In the genomic region with DNA sequence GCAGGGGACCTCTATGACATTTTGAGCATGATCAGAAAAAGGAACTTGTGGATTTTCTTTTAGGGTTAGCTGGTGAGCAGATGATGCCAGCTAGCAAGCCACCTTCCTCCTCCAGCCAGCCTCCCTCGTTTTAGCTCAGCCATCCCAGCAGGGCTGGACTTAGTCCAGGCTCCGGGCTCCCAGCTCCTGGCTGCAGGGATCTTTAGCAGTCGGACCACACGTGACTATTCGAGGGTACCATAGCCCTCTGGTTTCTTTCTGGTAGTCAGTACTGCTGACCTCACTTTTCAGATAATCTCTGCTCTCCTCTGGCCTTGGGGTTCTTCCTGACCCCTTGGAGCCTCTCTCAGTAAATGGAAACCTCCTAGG, we compare ENCODE assay signal across 12 cellular contexts. TPM values are rescaled to one million over a fixed set of nuclear protein-coding genes. Genes with fewer than 3 reads are reported as not detected.
A peak's percentile ranks its signal among the peaks of the same experiment; 100 is the strongest.
DNase-seq lines count a peak whose midpoint lies in the region; ATAC-seq, FAIRE-seq and TF ChIP-seq lines count a peak whose summit lies in the region.
"Had no signal": no experiment of that assay in that cellular context is flagged by ENCODE, and none has a peak within 500 bp of the region (broad histone marks: within the 10 kb centered on the region; RNA-seq: fewer than 3 reads in every experiment).

No MANE protein-coding gene starts in this region.

- no peaks in the 10 kb centered on the region for H3K27me3 ChIP-seq in skeletal muscle tissue (ENCODE audit: control insufficient read depth in 3 of 3, insufficient read depth in 3 of 3, low read length in 3 of 3)
- no peaks in the 10 kb centered on the region for H3K27me3 ChIP-seq in HepG2 (ENCODE audit: control insufficient read depth in 1 of 2, insufficient read depth in 2 of 2, low read length in 2 of 2)

- H3K4me1 Mint-ChIP-seq in activated naive CD8-positive, alpha-beta T cell treated with anti-CD3 and anti-CD28 coated beads for 36 hours: peaks cover 93% of the 10 kb centered on the region

- peaks cover 56 to 67% (median 60%) of the 10 kb centered on the region in 3 donors for H3K4me1 ChIP-seq in skeletal muscle tissue (ENCODE audit: control insufficient read depth in 3 of 3, insufficient read depth in 3 of 3, low read length in 3 of 3)
- peaks cover 19% of the 10 kb centered on the region for H3K4me1 ChIP-seq in HepG2 (ENCODE audit: insufficient read depth, low read length)
- H3K4me1 ChIP-seq: prostate gland had no signal

- peak overlapping the region; percentile 32 for H3K27ac ChIP-seq in skeletal muscle tissue (ENCODE audit: low read depth, low read length)
- H3K27ac ChIP-seq in HepG2 (ENCODE audit: extremely low read length, insufficient read depth, low read length): no peak overlapping the region
- H3K27ac ChIP-seq: prostate gland had no signal

- peaks cover 41% of the 10 kb centered on the region for H3K36me3 Mint-ChIP-seq in activated naive CD8-positive, alpha-beta T cell treated with anti-CD3 and anti-CD28 coated beads for 36 hours

- no peak for FAIRE-seq in HepG2 (lab: Jason Lieb, UNC)
- FAIRE-seq: G401.6, islet of Langerhans had no signal

- H3K79me2 ChIP-seq in HepG2 (ENCODE audit: insufficient read depth, low read length): peaks cover 6% of the 10 kb centered on the region

- POLR2A ChIA-PET in HepG2 (lab: Yijun Ruan, JAX): no interaction called here

- in situ Hi-C loops in HepG2 (cut with HindIII; ENCODE audit: extremely low pct_ligation_motif_present, low pct_unique_long_range_greater_than_20kb): no loop called here

- peaks cover 0 to 3% (median 0%) of the 10 kb centered on the region in 3 donors for H3K36me3 ChIP-seq in skeletal muscle tissue (ENCODE audit: control insufficient read depth in 3 of 3, insufficient read depth in 3 of 3, low read length in 3 of 3)
- 0 out of 5 replicates have a peak, but pooled peaks cover 0 to 2% of the 10 kb centered on the region in 2 experiments for H3K36me3 ChIP-seq in HepG2 (replicated peaks in 1 of 2; ENCODE audit: control insufficient read depth in 1 of 2, insufficient read depth in 2 of 2, low read length in 2 of 2)
- H3K36me3 ChIP-seq: prostate gland had no signal

- TF ChIP-seq CTCF in HepG2 (CRISPR knock-in tag; IDR thresholded peaks at IDR 0.05): no peak

- TF ChIP-seq POLR2A in HepG2 (IDR thresholded peaks at IDR 0.05; ENCODE audit: insufficient read depth in 1 of 2, low read depth in 2 of 2, low read length in 2 of 2): no peak

- TF ChIP-seq RAD21 in HepG2 (CRISPR knock-in tag; IDR thresholded peaks at IDR 0.05): no peak

- DNase-seq in NOMO-1 treated with DMSO at 0.1 percent for 48 hours (lab: John Stamatoyannopoulos, UW; ENCODE audit: unreplicated experiment) (peak; percentile 18), NOMO-1 treated with dmso at 0.1 percent for 144 hours (lab: John Stamatoyannopoulos, UW; ENCODE audit: unreplicated experiment) (no peak), HepG2 (ENCODE audit: low spot score) (no peak), middle frontal gyrus (ENCODE audit: extremely low spot score, low spot score) (no peak), NCI-H774 (lab: John Stamatoyannopoulos, UW) (no peak)
- DNase-seq in activated naive CD8-positive, alpha-beta T cell treated with anti-CD3 and anti-CD28 coated beads for 36 hours: no peak
- DNase-seq: 8988T had no signal

- BruUV-seq in HepG2 (replicated peaks; lab: Mats Ljungman, UMichigan): no TSS peak

- H3K27ac Mint-ChIP-seq in activated naive CD8-positive, alpha-beta T cell treated with anti-CD3 and anti-CD28 coated beads for 36 hours: peak overlapping the region; percentile 93

- ATAC-seq in HG02973 (IDR thresholded peaks at IDR 0.05; ENCODE audit: unreplicated experiment) (peak; percentile 16), HepG2 (no peak)

- no peak overlapping the region for H2AFZ ChIP-seq in HepG2 (ENCODE audit: low read length)

- H3K9me3 ChIP-seq in skeletal muscle tissue (ENCODE audit: control insufficient read depth in 3 of 3, low read length in 3 of 3) (no peaks in the 10 kb centered on the region), HepG2 (ENCODE audit: low read length) (no peaks in the 10 kb centered on the region)
- H3K9me3 ChIP-seq: prostate gland had no signal

- H3K4me3 ChIP-seq in skeletal muscle tissue (ENCODE audit: low read length in 3 of 3) (peak overlapping the region in 2 of 3 donors; percentile 20 to 22), HepG2 (replicated peaks in 1 of 3; ENCODE audit: insufficient read depth in 1 of 3, low read depth in 2 of 3, low read length in 3 of 3) (no peak overlapping the region)
- H3K4me3 ChIP-seq: prostate gland had no signal

- CTCF ChIA-PET in HepG2 (lab: Yijun Ruan, JAX; ENCODE audit: low intra/inter-chr PET ratio, low total read pairs): no interaction called here

- no peaks in the 10 kb centered on the region for H3K27me3 Mint-ChIP-seq in activated naive CD8-positive, alpha-beta T cell treated with anti-CD3 and anti-CD28 coated beads for 36 hours

- H3K4me2 ChIP-seq in HepG2 (ENCODE audit: low read depth, low read length): no peak overlapping the region

- H3K9ac ChIP-seq in skeletal muscle tissue (ENCODE audit: low read depth in 1 of 3, low read length in 3 of 3): peak overlapping the region in 1 of 3 donors; percentile 40
- H3K9ac ChIP-seq in HepG2 (ENCODE audit: insufficient read depth, low read depth, low read length): no peak overlapping the region

- H4K20me1 ChIP-seq in HepG2 (ENCODE audit: insufficient read depth, low read length): no peaks in the 10 kb centered on the region; the same call in 1 of the 2 replicates

- no peak for TF ChIP-seq EP300 in HepG2 (IDR thresholded peaks at IDR 0.05; ENCODE audit: low read depth in 2 of 2, low read length in 2 of 2)
- TF ChIP-seq EP300 in HepG2 (CRISPR knock-in tag; IDR thresholded peaks at IDR 0.05; ENCODE audit: borderline replicate concordance): no peak

- H3K9me3 Mint-ChIP-seq in activated naive CD8-positive, alpha-beta T cell treated with anti-CD3 and anti-CD28 coated beads for 36 hours: no peaks in the 10 kb centered on the region

- peak overlapping the region; percentile 71 for H3K4me3 Mint-ChIP-seq in activated naive CD8-positive, alpha-beta T cell treated with anti-CD3 and anti-CD28 coated beads for 36 hours

- intact Hi-C loops in HepG2 (cut with micrococcal nuclease; ENCODE audit: unreplicated experiment): no loop called here

- WGBS in HepG2 (ENCODE audit: low lambda C conversion rate): 87% methylated on average over 5 of the region's 5 CpGs

TF ChIP-seq in HepG2, 621 proteins besides CTCF, POLR2A, EP300 and RAD21 (continues in another document):
- TF ChIP-seq ZNF333 (CRISPR knock-in tag; IDR thresholded peaks at IDR 0.05; ENCODE audit: borderline replicate concordance) (no peak), TBX3 (IDR thresholded peaks at IDR 0.05; ENCODE audit: borderline replicate concordance) (no peak), ZNF12 (CRISPR knock-in tag; IDR thresholded peaks at IDR 0.05) (no peak), ZNF230 (CRISPR knock-in tag; IDR thresholded peaks at IDR 0.05) (no peak), ZNF737 (CRISPR knock-in tag; IDR thresholded peaks at IDR 0.05; ENCODE audit: borderline replicate concordance) (no peak), ZSCAN29 (CRISPR knock-in tag; conservative IDR thresholded peaks at IDR 0.05) (no peak), AKAP8 (CRISPR knock-in tag; IDR thresholded peaks at IDR 0.05) (no peak), ZZZ3 (CRISPR knock-in tag; IDR thresholded peaks at IDR 0.05; ENCODE audit: borderline replicate concordance) (no peak), ZNF670 (CRISPR knock-in tag; IDR thresholded peaks at IDR 0.05; ENCODE audit: borderline replicate concordance) (no peak), SMAD1 (CRISPR knock-in tag; IDR thresholded peaks at IDR 0.05; ENCODE audit: borderline replicate concordance, low read depth) (no peak), KLF16 (CRISPR knock-in tag; IDR thresholded peaks at IDR 0.05) (no peak), ZNF891 (CRISPR knock-in tag; IDR thresholded peaks at IDR 0.05) (no peak)

RNA-seq across cellular contexts. Expression of gene NCK2, which starts 31.8 kb away (rescaled TPM):
- 10 to 100 TPM; 76.1 to 78.1 TPM for total RNA-seq in activated naive CD8-positive, alpha-beta T cell treated with anti-CD3 and anti-CD28 coated beads for 36 hours
- total RNA-seq in skeletal muscle tissue: 42.3 TPM
- 21.3 and 23.5 TPM in 2 replicates for total RNA-seq in HepG2 (2016; rRNA removed; fragmentation: Illumina TruSeq; extraction: Trizol)
- 20.1 and 23.4 TPM in 2 replicates for total RNA-seq in HepG2 (2016; cell fraction: cytosol; rRNA removed; fragmentation: Illumina TruSeq; extraction: Trizol; ENCODE audit: low read depth)
- 17.9 and 25.3 TPM in 2 replicates for total RNA-seq in HepG2 (2016; cell fraction: insoluble cytoplasmic fraction; rRNA removed; fragmentation: Illumina TruSeq; extraction: Trizol)
- total RNA-seq in HepG2 (2016; cell fraction: membrane; rRNA removed; fragmentation: Illumina TruSeq; extraction: Trizol): 50.5 and 50.9 TPM in 2 replicates
- total RNA-seq in HepG2 (2016; cell fraction: nucleus; rRNA removed; fragmentation: Illumina TruSeq; extraction: Trizol): 12.0 and 12.1 TPM in 2 replicates
- 14.8 and 19.5 TPM in 2 replicates for polyA plus RNA-seq in HepG2 (2011; rRNA removed)
- 21.4 and 24.5 TPM in 2 replicates for polyA plus RNA-seq in HepG2 (2011; cell fraction: cytosol; rRNA removed)
- 8.9 and 9.7 TPM in 2 replicates for polyA plus RNA-seq in HepG2 (2011; cell fraction: nucleus; rRNA removed)
- 20.9 and 25.1 TPM in 2 replicates for polyA plus RNA-seq in HepG2 (2012)
- 30.8 and 31.3 TPM in 2 replicates for polyA plus RNA-seq in HepG2 (2016; cell fraction: cytosol; fragmentation: Illumina TruSeq; extraction: Trizol; ENCODE audit: low read depth)
- polyA plus RNA-seq in HepG2 (2016; cell fraction: insoluble cytoplasmic fraction; fragmentation: Illumina TruSeq; extraction: Trizol; ENCODE audit: low read depth): 24.5 and 29.7 TPM in 2 replicates
- polyA plus RNA-seq in HepG2 (2016; cell fraction: membrane; fragmentation: Illumina TruSeq; extraction: Trizol; ENCODE audit: low read depth): 53.4 and 56.8 TPM in 2 replicates
- 18.9 and 21.5 TPM in 2 replicates for polyA plus RNA-seq in HepG2 (2016; cell fraction: nucleus; fragmentation: Illumina TruSeq; extraction: Trizol; ENCODE audit: insufficient read depth, low read depth)
- polyA minus RNA-seq in HepG2 (2011; rRNA and poly(A)+ RNA removed; ENCODE audit: low replicate concordance): 4.0 and 18.1 TPM in 2 replicates
- polyA minus RNA-seq in HepG2 (2011; cell fraction: cytosol; rRNA and poly(A)+ RNA removed): 9.8 and 11.4 TPM in 2 replicates
- polyA minus RNA-seq in HepG2 (2011; cell fraction: nucleus; rRNA and poly(A)+ RNA removed): 9.0 and 11.7 TPM in 2 replicates

Comparison
In these comparisons a context has a peak if more than half of its experiments do, and no peak if none do; other contexts are left out.
1. H3K4me3 ChIP-seq: peak in skeletal muscle tissue (2 of 3); none in HepG2 (0 of 3).